Comparison of ENCODE assay signal across 8 cellular contexts in the genomic region with DNA sequence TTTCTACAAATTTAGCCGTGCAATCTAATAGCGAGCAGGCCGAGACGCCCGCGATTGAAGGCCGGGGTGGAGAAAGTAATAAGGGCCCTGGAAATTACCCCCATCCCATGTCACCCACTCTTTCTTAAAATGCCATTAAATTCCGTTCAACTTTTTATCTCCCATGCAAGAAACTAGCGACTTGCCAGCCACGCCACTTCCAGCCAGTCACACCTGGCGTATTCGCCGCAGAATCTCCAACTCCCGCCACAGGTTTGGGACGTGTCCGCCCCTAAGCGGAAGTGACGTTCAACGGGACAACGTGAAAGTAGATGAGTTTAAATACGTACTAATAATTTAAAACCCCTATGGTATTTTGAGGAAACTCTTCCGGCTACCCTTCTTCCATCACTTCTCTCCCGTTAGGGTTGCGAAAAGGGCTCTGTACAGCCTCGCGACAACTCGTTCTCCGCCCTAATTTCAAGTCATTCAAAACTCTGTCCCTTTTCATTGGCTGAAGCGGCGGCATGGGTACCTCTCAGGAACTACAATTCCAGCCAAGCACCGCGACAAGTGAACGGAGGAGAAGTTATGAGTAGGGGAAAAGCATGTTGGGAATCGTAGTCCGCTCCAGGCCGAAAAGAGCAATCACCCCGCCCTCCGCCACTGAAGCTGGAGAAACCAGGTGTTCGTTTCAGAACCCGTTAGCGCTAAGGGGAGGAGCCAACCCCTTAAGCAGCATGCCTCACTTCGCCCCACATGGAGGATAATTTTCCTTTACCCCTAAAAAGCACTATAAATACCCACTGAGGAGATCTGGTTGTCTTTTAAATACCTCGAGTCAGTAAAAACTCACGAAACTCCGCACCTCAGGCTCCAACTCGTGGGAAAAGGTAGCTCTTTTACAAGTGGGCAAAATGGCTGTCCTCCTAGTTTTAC. TPM values are rescaled to one million over a fixed set of nuclear protein-coding genes. Genes with fewer than 3 reads are reported as not detected.
DNase-seq lines count a peak whose midpoint lies in the region; ATAC-seq and TF ChIP-seq lines count a peak whose summit lies in the region.

A gene (minus strand): TSS at position 906 of the 918 bp plus-strand sequence.

- H3F3A ChIP-seq in smooth muscle cell (ENCODE audit: low read depth): no peaks in the 10 kb centered on the region

- peak within 1 kb of the TSS; percentile 69 for H3K27ac ChIP-seq in smooth muscle cell (ENCODE audit: low read depth)

- H3K27me3 ChIP-seq in smooth muscle cell (ENCODE audit: low read depth): no peaks in the 10 kb centered on the region

- H3K79me2 ChIP-seq in smooth muscle cell (ENCODE audit: low read depth): peaks cover 48% of the 10 kb centered on the region

- intact Hi-C loops in activated B cell treated with CpG ODN at 0.5 μM for 24 hours (cut with micrococcal nuclease): loop anchor here (1.0 to 10.0 kb wide), 10 partner anchors 211 to 908 kb away; a partner anchor contains a TSS

- H3K27ac Mint-ChIP-seq in activated B cell treated with CpG ODN at 0.5 μM for 24 hours: peak within 1 kb of the TSS; percentile 68

- CTCF ChIA-PET in activated B cell treated with CpG ODN at 0.5 μM for 24 hours (lab: Charles Lee): no interaction called here

- peak within 1 kb of the TSS; percentile 96 for H3K4me2 ChIP-seq in smooth muscle cell

- peak; percentile 91 for DNase-seq in AG09309 (ENCODE audit: low read depth)
- peak; percentile 99 for DNase-seq in NCI-H226
- peak; percentile 76 for DNase-seq in activated B cell treated with CpG ODN at 0.5 μM for 24 hours
- peak; percentile 98 to 99 for DNase-seq in cardiac fibroblast (ENCODE audit: low read depth in 2 of 2)
- peak; percentile 92 for DNase-seq in iPS-NIHi7 (ENCODE audit: extremely low spot score)
- DNase-seq in smooth muscle cell (lab: John Stamatoyannopoulos, UW; ENCODE audit: unreplicated experiment): peak; percentile 87

- H3K9me3 ChIP-seq in smooth muscle cell (replicated peaks; ENCODE audit: low read depth): no peaks in the 10 kb centered on the region

- POLR2A ChIA-PET in activated B cell treated with CpG ODN at 0.5 μM for 24 hours (lab: Charles Lee): interaction anchor here (0.6 to 1.9 kb wide), 7 partner anchors 212 to 612 kb away, joined by 3 to 16 read pairs (median 3); a partner anchor contains a TSS

- peaks cover 18% of the 10 kb centered on the region for H3K4me1 Mint-ChIP-seq in activated B cell treated with CpG ODN at 0.5 μM for 24 hours

- WGBS in smooth muscle cell (ENCODE audit: low lambda C conversion rate): 1% methylated on average over 46 of the region's 46 CpGs

- no peaks in the 10 kb centered on the region for H3K36me3 ChIP-seq in smooth muscle cell (ENCODE audit: low read depth)

- ATAC-seq in GM19025 (IDR thresholded peaks at IDR 0.05; ENCODE audit: low read depth, unreplicated experiment) (peak; percentile 58), HG03196 (IDR thresholded peaks at IDR 0.05; ENCODE audit: unreplicated experiment) (peak; percentile 72), activated B cell treated with CpG ODN at 0.5 μM for 24 hours (ENCODE audit: low read depth) (peak; percentile 73)

- H4K20me1 ChIP-seq in smooth muscle cell (ENCODE audit: low read depth): peaks cover 17% of the 10 kb centered on the region

- H3K36me3 Mint-ChIP-seq in activated B cell treated with CpG ODN at 0.5 μM for 24 hours (ENCODE audit: low read depth): peaks cover 1% of the 10 kb centered on the region

- H3K27me3 Mint-ChIP-seq in activated B cell treated with CpG ODN at 0.5 μM for 24 hours: no peaks in the 10 kb centered on the region

- H3K4me3 Mint-ChIP-seq in activated B cell treated with CpG ODN at 0.5 μM for 24 hours: no peak within 1 kb of the TSS

- peak within 1 kb of the TSS; percentile 67 for H3K9ac ChIP-seq in smooth muscle cell (ENCODE audit: low read depth)

- H3K9me3 Mint-ChIP-seq in activated B cell treated with CpG ODN at 0.5 μM for 24 hours: no peaks in the 10 kb centered on the region

- TF ChIP-seq CTCF in AG09309 (IDR thresholded peaks at IDR 0.05; ENCODE audit: control insufficient read depth, insufficient read depth, low read depth, low read length, missing control alignments) (no peak), activated B cell treated with CpG ODN at 0.5 μM for 24 hours (IDR thresholded peaks at IDR 0.05) (no peak), cardiac fibroblast (IDR thresholded peaks at IDR 0.05; ENCODE audit: low read depth, low read length) (no peak), smooth muscle cell (IDR thresholded peaks at IDR 0.05; ENCODE audit: borderline replicate concordance, insufficient read depth, poor library complexity, severe bottlenecking) (no peak)

- H3K4me3 ChIP-seq in AG09309 (ENCODE audit: control insufficient read depth, low read depth, low read length) (peak within 1 kb of the TSS; percentile 98), cardiac fibroblast (replicated peaks in 1 of 2; ENCODE audit: low read depth in 2 of 2, low read length in 2 of 2) (peak within 1 kb of the TSS; percentile 89 to 96), smooth muscle cell (peak within 1 kb of the TSS; percentile 64)

- H3K4me1 ChIP-seq in smooth muscle cell (ENCODE audit: low read depth): peaks cover 11% of the 10 kb centered on the region

- H2AFZ ChIP-seq in smooth muscle cell (ENCODE audit: low read depth): peak within 1 kb of the TSS; percentile 99

RNA-seq across cellular contexts. Expression of the gene that starts here (rescaled TPM):
- total RNA-seq in activated B cell treated with CpG ODN at 0.5 μM for 24 hours (12.8 and 14.4 TPM in 2 replicates), smooth muscle cell (4.1 and 6.7 TPM in 2 replicates)
- 1.9 and 2.9 TPM in 2 replicates for polyA plus RNA-seq in smooth muscle cell

Comparison
In these comparisons a context has a peak if more than half of its experiments do, and no peak if none do; other contexts are left out.
1. Peak in every context shown above with its lines: DNase-seq, ATAC-seq, H3K4me3 ChIP-seq and H3K27ac ChIP-seq.